8 cellular contexts compared by ENCODE assay signal in genomic region chr22:37933711-37934376, GRCh38. TPM values are rescaled to one million over a fixed set of nuclear protein-coding genes. Genes with fewer than 3 reads are reported as not detected.
DNase-seq lines count a peak whose midpoint lies in the region; ATAC-seq lines count a peak whose summit lies in the region.

No MANE protein-coding gene starts in this region.

- H3K36me3 Mint-ChIP-seq in activated CD4-positive, alpha-beta memory T cell treated with anti-CD3 and anti-CD28 coated beads, Interleukin-2, amount 10 ng/mL, durations not matched to agents 7 days and 5 days (ENCODE audit: low read depth) = peaks cover 11% of the 10 kb centered on the region
- H3K36me3 Mint-ChIP-seq in memory B cell = peaks cover 14% of the 10 kb centered on the region

- no peaks in the 10 kb centered on the region for H3K27me3 Mint-ChIP-seq in activated CD4-positive, alpha-beta memory T cell treated with anti-CD3 and anti-CD28 coated beads, Interleukin-2, amount 10 ng/mL, durations not matched to agents 7 days and 5 days
- H3K27me3 Mint-ChIP-seq in memory B cell = no peaks in the 10 kb centered on the region

- DNase-seq in NCI-H2081 (lab: John Stamatoyannopoulos, UW) = peak; percentile 50 to 58
- DNase-seq in NCI-H2081 treated with DMSO at 0.1 percent for 48 hours (lab: John Stamatoyannopoulos, UW) = no peak
- DNase-seq in NCI-H69 (lab: John Stamatoyannopoulos, UW) = peak; percentile 91
- DNase-seq in activated CD4-positive, alpha-beta memory T cell treated with anti-CD3 and anti-CD28 coated beads, Interleukin-2, amount 10 ng/mL, durations not matched to agents 7 days and 5 days = peak; percentile 89
- peak; percentile 61 for DNase-seq in effector CD8-positive, alpha-beta T cell (lab: John Stamatoyannopoulos, UW)
- DNase-seq in memory B cell (ENCODE audit: low spot score in 2 of 2) = peak; percentile 69 to 83
- DNase-seq in stimulated activated CD4-positive, alpha-beta T cell treated with anti-CD3 and anti-CD28 coated beads, TNF-alpha, amount 100 ng/mL, for 4 hours (ENCODE audit: low read depth in 3 of 3) = peak; percentile 60 to 70 (median 69)

- POLR2A ChIA-PET in activated CD4-positive, alpha-beta memory T cell treated with anti-CD3 and anti-CD28 coated beads, Interleukin-2, amount 10 ng/mL, durations not matched to agents 7 days and 5 days (lab: Charles Lee) = interaction anchor here (1.2 kb wide), 1 partner anchor 37 kb away, joined by 3 read pairs; no protein-coding TSS in a partner anchor

- ATAC-seq in HG02981 (IDR thresholded peaks at IDR 0.05; ENCODE audit: unreplicated experiment) = peak; percentile 90
- peak; percentile 99 for ATAC-seq in memory B cell (ENCODE audit: low read depth)

- CTCF ChIA-PET in activated CD4-positive, alpha-beta memory T cell treated with anti-CD3 and anti-CD28 coated beads, Interleukin-2, amount 10 ng/mL, durations not matched to agents 7 days and 5 days (lab: Charles Lee) = interaction anchor here (0.7 to 2.0 kb wide), 25 partner anchors 11 to 294 kb away, joined by 3 to 10 read pairs (median 4); partner anchors contain the start of genes C22orf23, MICALL1 and POLR2F

- no peak overlapping the region for H3K4me3 Mint-ChIP-seq in activated CD4-positive, alpha-beta memory T cell treated with anti-CD3 and anti-CD28 coated beads, Interleukin-2, amount 10 ng/mL, durations not matched to agents 7 days and 5 days
- H3K4me3 Mint-ChIP-seq in memory B cell = no peak overlapping the region

- H3K27ac Mint-ChIP-seq in activated CD4-positive, alpha-beta memory T cell treated with anti-CD3 and anti-CD28 coated beads, Interleukin-2, amount 10 ng/mL, durations not matched to agents 7 days and 5 days = no peak overlapping the region
- no peak overlapping the region for H3K27ac Mint-ChIP-seq in memory B cell

- H3K9me3 Mint-ChIP-seq in activated CD4-positive, alpha-beta memory T cell treated with anti-CD3 and anti-CD28 coated beads, Interleukin-2, amount 10 ng/mL, durations not matched to agents 7 days and 5 days = no peaks in the 10 kb centered on the region
- H3K9me3 Mint-ChIP-seq in memory B cell = no peaks in the 10 kb centered on the region

- H3K4me1 Mint-ChIP-seq in activated CD4-positive, alpha-beta memory T cell treated with anti-CD3 and anti-CD28 coated beads, Interleukin-2, amount 10 ng/mL, durations not matched to agents 7 days and 5 days = peaks cover 13% of the 10 kb centered on the region
- H3K4me1 Mint-ChIP-seq in memory B cell = peaks cover 12% of the 10 kb centered on the region

RNA-seq across cellular contexts. Expression of gene C22orf23, which starts 19.6 kb away (rescaled TPM):
- total RNA-seq in activated CD4-positive, alpha-beta memory T cell treated with anti-CD3 and anti-CD28 coated beads, Interleukin-2, amount 10 ng/mL, durations not matched to agents 7 days and 5 days = not detected

RNA-seq across cellular contexts. Expression of gene POLR2F, which starts 19.7 kb away (rescaled TPM):
- 10 to 100 TPM; 50.1 to 56.4 TPM for total RNA-seq in activated CD4-positive, alpha-beta memory T cell treated with anti-CD3 and anti-CD28 coated beads, Interleukin-2, amount 10 ng/mL, durations not matched to agents 7 days and 5 days

RNA-seq across cellular contexts. Expression of gene MICALL1, which starts 27.7 kb away (rescaled TPM):
- 10 to 100 TPM; 21.8 to 24.1 TPM for total RNA-seq in activated CD4-positive, alpha-beta memory T cell treated with anti-CD3 and anti-CD28 coated beads, Interleukin-2, amount 10 ng/mL, durations not matched to agents 7 days and 5 days

RNA-seq across cellular contexts. Expression of gene SOX10, which starts 50.5 kb away (rescaled TPM):
- not detected for total RNA-seq in activated CD4-positive, alpha-beta memory T cell treated with anti-CD3 and anti-CD28 coated beads, Interleukin-2, amount 10 ng/mL, durations not matched to agents 7 days and 5 days
